In the genomic region with DNA sequence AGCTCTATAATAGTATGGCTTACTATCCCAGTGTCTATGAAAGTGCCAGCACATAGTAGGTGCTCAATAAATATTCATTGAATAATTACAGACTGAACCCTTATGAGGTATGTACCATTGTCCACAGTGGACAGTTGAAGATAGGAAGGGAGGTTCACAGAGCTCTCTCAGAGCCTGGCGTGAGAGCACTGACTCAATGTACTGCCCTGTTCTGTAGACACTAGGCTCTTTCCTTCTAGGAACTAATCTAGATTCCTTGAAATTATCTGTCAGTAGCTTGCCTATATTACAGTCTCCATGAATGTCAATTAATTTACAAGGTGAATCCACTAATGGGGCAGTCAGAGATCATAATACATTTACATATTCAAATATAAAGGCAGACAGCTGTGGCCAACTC, we compare ENCODE assay signal across 1 cellular context.
A peak's percentile ranks its signal among the peaks of the same experiment; 100 is the strongest.
TF ChIP-seq lines count a peak whose summit lies in the region.

No MANE protein-coding gene starts in this region.

TF ChIP-seq in HepG2, 621 proteins besides CTCF, POLR2A, EP300 and RAD21:
- TF ChIP-seq, protein P1, sequence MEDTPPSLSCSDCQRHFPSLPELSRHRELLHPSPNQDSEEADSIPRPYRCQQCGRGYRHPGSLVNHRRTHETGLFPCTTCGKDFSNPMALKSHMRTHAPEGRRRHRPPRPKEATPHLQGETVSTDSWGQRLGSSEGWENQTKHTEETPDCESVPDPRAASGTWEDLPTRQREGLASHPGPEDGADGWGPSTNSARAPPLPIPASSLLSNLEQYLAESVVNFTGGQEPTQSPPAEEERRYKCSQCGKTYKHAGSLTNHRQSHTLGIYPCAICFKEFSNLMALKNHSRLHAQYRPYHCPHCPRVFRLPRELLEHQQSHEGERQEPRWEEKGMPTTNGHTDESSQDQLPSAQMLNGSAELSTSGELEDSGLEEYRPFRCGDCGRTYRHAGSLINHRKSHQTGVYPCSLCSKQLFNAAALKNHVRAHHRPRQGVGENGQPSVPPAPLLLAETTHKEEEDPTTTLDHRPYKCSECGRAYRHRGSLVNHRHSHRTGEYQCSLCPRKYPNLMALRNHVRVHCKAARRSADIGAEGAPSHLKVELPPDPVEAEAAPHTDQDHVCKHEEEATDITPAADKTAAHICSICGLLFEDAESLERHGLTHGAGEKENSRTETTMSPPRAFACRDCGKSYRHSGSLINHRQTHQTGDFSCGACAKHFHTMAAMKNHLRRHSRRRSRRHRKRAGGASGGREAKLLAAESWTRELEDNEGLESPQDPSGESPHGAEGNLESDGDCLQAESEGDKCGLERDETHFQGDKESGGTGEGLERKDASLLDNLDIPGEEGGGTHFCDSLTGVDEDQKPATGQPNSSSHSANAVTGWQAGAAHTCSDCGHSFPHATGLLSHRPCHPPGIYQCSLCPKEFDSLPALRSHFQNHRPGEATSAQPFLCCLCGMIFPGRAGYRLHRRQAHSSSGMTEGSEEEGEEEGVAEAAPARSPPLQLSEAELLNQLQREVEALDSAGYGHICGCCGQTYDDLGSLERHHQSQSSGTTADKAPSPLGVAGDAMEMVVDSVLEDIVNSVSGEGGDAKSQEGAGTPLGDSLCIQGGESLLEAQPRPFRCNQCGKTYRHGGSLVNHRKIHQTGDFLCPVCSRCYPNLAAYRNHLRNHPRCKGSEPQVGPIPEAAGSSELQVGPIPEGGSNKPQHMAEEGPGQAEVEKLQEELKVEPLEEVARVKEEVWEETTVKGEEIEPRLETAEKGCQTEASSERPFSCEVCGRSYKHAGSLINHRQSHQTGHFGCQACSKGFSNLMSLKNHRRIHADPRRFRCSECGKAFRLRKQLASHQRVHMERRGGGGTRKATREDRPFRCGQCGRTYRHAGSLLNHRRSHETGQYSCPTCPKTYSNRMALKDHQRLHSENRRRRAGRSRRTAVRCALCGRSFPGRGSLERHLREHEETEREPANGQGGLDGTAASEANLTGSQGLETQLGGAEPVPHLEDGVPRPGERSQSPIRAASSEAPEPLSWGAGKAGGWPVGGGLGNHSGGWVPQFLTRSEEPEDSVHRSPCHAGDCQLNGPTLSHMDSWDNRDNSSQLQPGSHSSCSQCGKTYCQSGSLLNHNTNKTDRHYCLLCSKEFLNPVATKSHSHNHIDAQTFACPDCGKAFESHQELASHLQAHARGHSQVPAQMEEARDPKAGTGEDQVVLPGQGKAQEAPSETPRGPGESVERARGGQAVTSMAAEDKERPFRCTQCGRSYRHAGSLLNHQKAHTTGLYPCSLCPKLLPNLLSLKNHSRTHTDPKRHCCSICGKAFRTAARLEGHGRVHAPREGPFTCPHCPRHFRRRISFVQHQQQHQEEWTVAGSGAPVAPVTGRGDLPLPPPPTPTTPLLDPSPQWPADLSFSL (CRISPR knock-in tag; IDR thresholded peaks at IDR 0.05): no peak
- TF ChIP-seq BCL6 (CRISPR knock-in tag; IDR thresholded peaks at IDR 0.05): 0 out of 2 replicates have a peak, but pooled peaks have one; percentile 24
- TF ChIP-seq ZKSCAN1 (IDR thresholded peaks at IDR 0.05; ENCODE audit: low read length): peak; percentile 75; the same call in 1 of the 2 replicates
TF ChIP-seq in HepG2: peak in this region for 2.
